Comparison of ENCODE assay signal across 8 cellular contexts in the genomic region with DNA sequence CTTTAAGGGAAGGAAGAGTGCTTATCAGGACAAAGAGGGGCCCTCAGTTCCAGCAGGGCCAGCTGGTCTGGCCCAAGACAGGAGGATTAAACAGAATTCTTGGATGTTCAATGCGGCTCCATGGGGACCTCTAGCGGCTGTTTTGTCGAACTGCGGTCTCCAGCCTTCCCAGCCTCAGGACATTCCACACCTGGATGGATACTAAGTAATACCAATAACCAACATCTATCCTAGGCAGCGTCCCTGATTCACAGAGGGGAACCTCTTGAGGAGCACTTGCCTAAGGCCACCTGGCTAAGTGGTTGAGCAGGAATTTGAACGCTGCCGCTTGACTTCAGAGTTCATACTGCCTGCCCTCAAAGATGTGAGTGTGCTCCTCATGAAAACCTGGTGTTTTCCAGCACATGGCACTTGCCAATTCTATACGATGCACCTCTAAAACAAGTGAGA. TPM values are rescaled to one million over a fixed set of nuclear protein-coding genes. Genes with fewer than 3 reads are reported as not detected.
DNase-seq lines count a peak whose midpoint lies in the region; ATAC-seq and TF ChIP-seq lines count a peak whose summit lies in the region.

No MANE protein-coding gene starts in this region.

- no peak overlapping the region for H2AK5ac ChIP-seq in IMR-90 (ENCODE audit: low read depth, low read length)

- no peak overlapping the region for H3K56ac ChIP-seq in IMR-90 (ENCODE audit: extremely low read depth, insufficient read depth, low read length)

- intact Hi-C loops in IMR-90 (cut with micrococcal nuclease) (loop anchor here (1.0 to 10.0 kb wide), 5 partner anchors 91 to 629 kb away; no protein-coding TSS in a partner anchor), thyroid gland (cut with DNase I) (loop anchor here (5.0 to 10.0 kb wide), 4 partner anchors 92 to 469 kb away; no protein-coding TSS in a partner anchor)

- dilution Hi-C loops in IMR-90 (cut with HindIII; ENCODE audit: low sequenced_read_pairs, unreplicated experiment), result no loop called here

- no peaks in the 10 kb centered on the region for H4K20me1 ChIP-seq in IMR-90 (ENCODE audit: insufficient read depth, low read length)

- no peak overlapping the region for H3K4me3 ChIP-seq in IMR-90 (ENCODE audit: insufficient read depth, low read depth, low read length)
- H3K4me3 ChIP-seq in thyroid gland (replicated peaks in 1 of 3), result no peak overlapping the region

- no peak overlapping the region for H4K5ac ChIP-seq in IMR-90 (ENCODE audit: low read depth, low read length)

- no TSS peak for BruUV-seq in IMR-90 (replicated peaks; lab: Mats Ljungman, UMichigan)

- no peak overlapping the region for H2BK120ac ChIP-seq in IMR-90 (ENCODE audit: low read depth, low read length)

- H3K4me1 ChIP-seq in IMR-90 (ENCODE audit: control insufficient read depth, insufficient read depth, low read length), result peaks cover 2% of the 10 kb centered on the region; the same call in 1 of the 2 replicates
- no peaks in the 10 kb centered on the region for H3K4me1 ChIP-seq in thyroid gland

- TF ChIP-seq POLR2A in IMR-90 (IDR thresholded peaks at IDR 0.05; ENCODE audit: low read depth, low read length), result no peak
- no peak for TF ChIP-seq POLR2A in thyroid gland (IDR thresholded peaks at IDR 0.05)

- H3K23ac ChIP-seq in IMR-90 (ENCODE audit: low read depth, low read length), result no peak overlapping the region

- peak; percentile 98 for ATAC-seq in IMR-90 (ENCODE audit: low read depth)
- peak; percentile 71 to 86 for ATAC-seq in naive thymus-derived CD8-positive, alpha-beta T cell

- peak; percentile 64 for DNase-seq in SIG-M5 treated with dmso at 0.1 percent for 504 hours (lab: John Stamatoyannopoulos, UW; ENCODE audit: unreplicated experiment)
- no peak for DNase-seq in SIG-M5 (lab: John Stamatoyannopoulos, UW)
- DNase-seq in IMR-90, result peak; percentile 50
- peak; percentile 87 for DNase-seq in OCI-M1 (lab: John Stamatoyannopoulos, UW)
- peak; percentile 73 for DNase-seq in activated T-cell treated with anti-CD3 and anti-CD28 coated beads, Interleukin-2, amount 50 U/mL, for 1 hour
- DNase-seq in fibroblast of gingiva (ENCODE audit: low read depth), result peak; percentile 8
- peak; percentile 26 to 75 (median 62) for DNase-seq in naive thymus-derived CD8-positive, alpha-beta T cell
- peak; percentile 77 to 82 for DNase-seq in thyroid gland

- H3K4me1 Mint-ChIP-seq in naive thymus-derived CD8-positive, alpha-beta T cell, result peaks cover 0 to 2% (median 0%) of the 10 kb centered on the region in 4 donors

- H2AFZ ChIP-seq in IMR-90 (replicated peaks; ENCODE audit: low read length, poor library complexity), result peak overlapping the region; percentile 56

- no CpG with 5 or more reads among the region's 8 CpGs for WGBS in IMR-90 (ENCODE audit: extremely low coverage in 2 of 2, insufficient read length in 1 of 2), 2 experiments
- WGBS in thyroid gland, 2 donors, result 1 to 7% methylated on average over 8 of the region's 8 CpGs

- no peaks in the 10 kb centered on the region for H3K79me1 ChIP-seq in IMR-90 (ENCODE audit: low read depth in 1 of 2, low read length in 2 of 2)

- H3K9ac ChIP-seq in IMR-90 (ENCODE audit: low read depth, low read length), result no peak overlapping the region

- H3K27me3 ChIP-seq in IMR-90 (ENCODE audit: control insufficient read depth, insufficient read depth, low read length) (peaks cover 20% of the 10 kb centered on the region), thyroid gland (no peaks in the 10 kb centered on the region)

- H3K27ac ChIP-seq in IMR-90 (ENCODE audit: insufficient read depth, low read length) (no peak overlapping the region), thyroid gland (no peak overlapping the region)

- H4K91ac ChIP-seq in IMR-90 (ENCODE audit: insufficient read depth, low read depth, low read length), result no peak overlapping the region

- peak; percentile 80 for TF ChIP-seq RAD21 in IMR-90 (IDR thresholded peaks at IDR 0.05; ENCODE audit: low read length)

- no peak overlapping the region for H2BK20ac ChIP-seq in IMR-90 (ENCODE audit: low read depth, low read length)

- no peak overlapping the region for H3K4ac ChIP-seq in IMR-90 (ENCODE audit: low read depth, low read length)

- no peak overlapping the region for H2BK5ac ChIP-seq in IMR-90 (ENCODE audit: low read depth, low read length, poor library complexity, severe bottlenecking)

- in situ Hi-C loops in IMR-90 (cut with MboI; ENCODE audit: low sequenced_read_pairs), result loop anchor here (10.0 kb wide), 2 partner anchors 269 to 469 kb away; no protein-coding TSS in a partner anchor

- H3K4me3 Mint-ChIP-seq in naive thymus-derived CD8-positive, alpha-beta T cell, result no peak overlapping the region

- H3K9me3 ChIP-seq in IMR-90 (ENCODE audit: control insufficient read depth, insufficient read depth, low read length) (no peaks in the 10 kb centered on the region), thyroid gland (no peaks in the 10 kb centered on the region)

- CTCF ChIA-PET in IMR-90 (lab: Yijun Ruan, JAX), result interaction anchor here (0.6 to 2.2 kb wide), 6 partner anchors 17 to 728 kb away, joined by 3 to 5 read pairs (median 3); no protein-coding TSS in a partner anchor

- no peaks in the 10 kb centered on the region for H3K9me3 Mint-ChIP-seq in naive thymus-derived CD8-positive, alpha-beta T cell

- no peak overlapping the region for H4K8ac ChIP-seq in IMR-90 (ENCODE audit: low read depth in 2 of 2, low read length in 2 of 2)

- H3K27ac Mint-ChIP-seq in naive thymus-derived CD8-positive, alpha-beta T cell, result no peak overlapping the region

- H3K36me3 ChIP-seq in IMR-90 (ENCODE audit: control insufficient read depth, insufficient read depth, low read length) (no peaks in the 10 kb centered on the region), thyroid gland (no peaks in the 10 kb centered on the region)

- H3K9me1 ChIP-seq in IMR-90 (ENCODE audit: insufficient read depth, low read length), result no peaks in the 10 kb centered on the region

- peak; percentile 85 for TF ChIP-seq CTCF in IMR-90 (conservative IDR thresholded peaks at IDR 0.05; ENCODE audit: low read depth, low read length)
- peak; percentile 69 to 90 (median 82) for TF ChIP-seq CTCF in thyroid gland (IDR thresholded peaks at IDR 0.05)

- H2BK15ac ChIP-seq in IMR-90 (ENCODE audit: low read depth, low read length), result no peak overlapping the region

- H3K4me2 ChIP-seq in IMR-90 (ENCODE audit: low read depth, low read length), result no peak overlapping the region

- no peaks in the 10 kb centered on the region for H3K36me3 Mint-ChIP-seq in naive thymus-derived CD8-positive, alpha-beta T cell

- no peak overlapping the region for H2AK9ac ChIP-seq in IMR-90 (replicated peaks; ENCODE audit: low read depth, low read length, poor library complexity)

- no peak overlapping the region for H3K18ac ChIP-seq in IMR-90 (ENCODE audit: low read depth, low read length)

- H3K27me3 Mint-ChIP-seq in naive thymus-derived CD8-positive, alpha-beta T cell, result no peaks in the 10 kb centered on the region

- H3K14ac ChIP-seq in IMR-90 (replicated peaks; ENCODE audit: low read depth, low read length), result no peak overlapping the region

- POLR2A ChIA-PET in IMR-90 (lab: Charles Lee; ENCODE audit: unreplicated experiment), result no interaction called here
- POLR2A ChIA-PET in naive thymus-derived CD8-positive, alpha-beta T cell (lab: Charles Lee), result interaction anchor here (0.7 to 1.8 kb wide), 5 partner anchors 16 to 314 kb away, joined by 3 to 5 read pairs (median 4); a partner anchor contains a TSS

TF ChIP-seq in IMR-90, 13 proteins besides CTCF, POLR2A, EP300 and RAD21:
- TF ChIP-seq, protein P1, sequence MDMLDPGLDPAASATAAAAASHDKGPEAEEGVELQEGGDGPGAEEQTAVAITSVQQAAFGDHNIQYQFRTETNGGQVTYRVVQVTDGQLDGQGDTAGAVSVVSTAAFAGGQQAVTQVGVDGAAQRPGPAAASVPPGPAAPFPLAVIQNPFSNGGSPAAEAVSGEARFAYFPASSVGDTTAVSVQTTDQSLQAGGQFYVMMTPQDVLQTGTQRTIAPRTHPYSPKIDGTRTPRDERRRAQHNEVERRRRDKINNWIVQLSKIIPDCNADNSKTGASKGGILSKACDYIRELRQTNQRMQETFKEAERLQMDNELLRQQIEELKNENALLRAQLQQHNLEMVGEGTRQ (IDR thresholded peaks at IDR 0.05; ENCODE audit: low read depth, low read length), result no peak
- no peak for TF ChIP-seq MXI1 (IDR thresholded peaks at IDR 0.05; ENCODE audit: borderline replicate concordance, low read depth, low read length)
- TF ChIP-seq SMC3 (IDR thresholded peaks at IDR 0.05; ENCODE audit: low read depth, low read length), result peak; percentile 61

RNA-seq across cellular contexts. Expression of a gene that starts 15.5 kb away (rescaled TPM):
- total RNA-seq in IMR-90 (2012; rRNA removed) (not detected in 2 replicates), thyroid gland (1 to 10 TPM; 1.3 to 3.1 (median 1.4) TPM)
- not detected in 2 replicates for polyA plus RNA-seq in IMR-90 (2012; rRNA removed)
- not detected in 2 replicates for polyA plus RNA-seq in IMR-90 (2012; cell fraction: cytosol; rRNA removed)
- 0.04 TPM in 1 of 2 replicates, not detected in the other for polyA plus RNA-seq in IMR-90 (2012; cell fraction: nucleus; rRNA removed; ENCODE audit: low replicate concordance)
- total RNA-seq in naive thymus-derived CD8-positive, alpha-beta T cell, result 100 to 1,000 TPM; 300 to 308 TPM
- polyA plus RNA-seq in naive thymus-derived CD8-positive, alpha-beta T cell, result 100 to 1,000 TPM; 244 to 325 (median 310) TPM

RNA-seq across cellular contexts. Expression of a gene that starts 19.7 kb away (rescaled TPM):
- 2.9 and 3.3 TPM in 2 replicates for total RNA-seq in IMR-90 (2012; rRNA removed)
- 6.3 and 6.4 TPM in 2 replicates for polyA plus RNA-seq in IMR-90 (2012; rRNA removed)
- polyA plus RNA-seq in IMR-90 (2012; cell fraction: cytosol; rRNA removed), result 2.2 and 6.9 TPM in 2 replicates
- 1.8 and 2.5 TPM in 2 replicates for polyA plus RNA-seq in IMR-90 (2012; cell fraction: nucleus; rRNA removed; ENCODE audit: low replicate concordance)
- 10 to 100 TPM; 13.8 to 15.5 TPM for total RNA-seq in naive thymus-derived CD8-positive, alpha-beta T cell
- 10 to 100 TPM; 14.6 to 26.8 (median 23.3) TPM for polyA plus RNA-seq in naive thymus-derived CD8-positive, alpha-beta T cell
- total RNA-seq in thyroid gland, result 100 to 1,000 TPM; 285 to 347 (median 327) TPM

Comparison
In these comparisons a context has a peak if more than half of its experiments do, and no peak if none do; other contexts are left out.
1. RNA of a gene that starts 15.5 kb away (total RNA-seq): 300 to 308 TPM in naive thymus-derived CD8-positive, alpha-beta T cell; 1.3 to 3.1 TPM in thyroid gland and not detected in IMR-90; every median in the first group is over 10 times any median in the second.
2. RNA of a gene that starts 19.7 kb away (total RNA-seq): 285 to 347 TPM in thyroid gland; 13.8 to 15.5 TPM in naive thymus-derived CD8-positive, alpha-beta T cell and 2.9 to 3.3 TPM in IMR-90; every median in the first group is over 10 times any median in the second.